ENCODE assay signal across 15 cellular contexts in genomic region chr9:97919217-97919813, GRCh38. TPM values are rescaled to one million over a fixed set of nuclear protein-coding genes. Genes with fewer than 3 reads are reported as not detected.
DNase-seq lines count a peak whose midpoint lies in the region; ATAC-seq and TF ChIP-seq lines count a peak whose summit lies in the region.
"Had no signal": no experiment of that assay in that cellular context is flagged by ENCODE, and none has a peak within 500 bp of the region (broad histone marks: within the 10 kb centered on the region; RNA-seq: fewer than 3 reads in every experiment).

No MANE protein-coding gene starts in this region.

- peak overlapping the region; percentile 63 for H3K4me3 Mint-ChIP-seq in activated CD8-positive, alpha-beta memory T cell treated with anti-CD3 and anti-CD28 coated beads, Interleukin-2, amount 10 ng/mL, durations not matched to agents 7 days and 5 days
- peak overlapping the region in 3 of 5 experiments; percentile 13 to 80 (median 35) for H3K4me3 Mint-ChIP-seq in brain

- no peak for DNase-seq in activated CD8-positive, alpha-beta memory T cell treated with anti-CD3 and anti-CD28 coated beads, Interleukin-2, amount 10 ng/mL, durations not matched to agents 7 days and 5 days
- no peak for DNase-seq in activated CD8-positive, alpha-beta memory T cell treated with anti-CD3 and anti-CD28 coated beads, Interleukin-2, amount 50 U/mL, for 4 hours
- DNase-seq in OCI-M1 (lab: John Stamatoyannopoulos, UW) (peak; percentile 59), NCI-H446 (lab: John Stamatoyannopoulos, UW) (no peak), NOMO-1 treated with dmso at 0.1 percent for 144 hours (lab: John Stamatoyannopoulos, UW; ENCODE audit: unreplicated experiment) (no peak)
- DNase-seq: ACHN, mesendoderm, NCI-H524, ovary had no signal

- ATAC-seq in activated CD8-positive, alpha-beta memory T cell treated with anti-CD3 and anti-CD28 coated beads, Interleukin-2, amount 10 ng/mL, durations not matched to agents 7 days and 5 days: no peak
- no peak for ATAC-seq in HG03521 (IDR thresholded peaks at IDR 0.05; ENCODE audit: unreplicated experiment)

- no peak for TF ChIP-seq CTCF in brain (conservative IDR thresholded peaks at IDR 0.05)

- H3K27me3 Mint-ChIP-seq in activated CD8-positive, alpha-beta memory T cell treated with anti-CD3 and anti-CD28 coated beads, Interleukin-2, amount 10 ng/mL, durations not matched to agents 7 days and 5 days: peaks cover 3% of the 10 kb centered on the region
- H3K27me3 Mint-ChIP-seq in brain: peaks cover 2% of the 10 kb centered on the region

- peaks cover 52% of the 10 kb centered on the region for H3K4me1 Mint-ChIP-seq in activated CD8-positive, alpha-beta memory T cell treated with anti-CD3 and anti-CD28 coated beads, Interleukin-2, amount 10 ng/mL, durations not matched to agents 7 days and 5 days
- H3K4me1 Mint-ChIP-seq in brain: peaks cover 50% of the 10 kb centered on the region

- H3K4me3 ChIP-seq in skin epidermis: no peak overlapping the region
- H3K4me3 ChIP-seq: ascending aorta, ovary had no signal

- no peaks in the 10 kb centered on the region for H3K9me3 Mint-ChIP-seq in activated CD8-positive, alpha-beta memory T cell treated with anti-CD3 and anti-CD28 coated beads, Interleukin-2, amount 10 ng/mL, durations not matched to agents 7 days and 5 days (ENCODE audit: low read depth)
- H3K9me3 Mint-ChIP-seq in brain: peaks cover 0 to 8% (median 0%) of the 10 kb centered on the region in 5 experiments

- peak overlapping the region; percentile 83 for H3K27ac Mint-ChIP-seq in activated CD8-positive, alpha-beta memory T cell treated with anti-CD3 and anti-CD28 coated beads, Interleukin-2, amount 10 ng/mL, durations not matched to agents 7 days and 5 days
- peak overlapping the region in 4 of 5 experiments; percentile 20 to 83 (median 39) for H3K27ac Mint-ChIP-seq in brain

- peaks cover 18% of the 10 kb centered on the region for H3K36me3 Mint-ChIP-seq in activated CD8-positive, alpha-beta memory T cell treated with anti-CD3 and anti-CD28 coated beads, Interleukin-2, amount 10 ng/mL, durations not matched to agents 7 days and 5 days
- H3K36me3 Mint-ChIP-seq in brain: peaks cover 15% of the 10 kb centered on the region

- peak overlapping the region in 12 of 21 experiments; percentile 5 to 97 (median 50) for H3K27ac ChIP-seq in skin epidermis
- H3K27ac ChIP-seq: ascending aorta, ovary, RWPE1 had no signal

- CTCF ChIA-PET in activated CD8-positive, alpha-beta memory T cell treated with anti-CD3 and anti-CD28 coated beads, Interleukin-2, amount 10 ng/mL, durations not matched to agents 7 days and 5 days (lab: Charles Lee): interaction anchor here (0.6 to 7.7 kb wide), 4 partner anchors 10 to 324 kb away, joined by 3 to 99 read pairs (median 52); partner anchors contain the start of gene ANP32B

RNA-seq across cellular contexts. Expression of gene TRMO, which starts 3.0 kb away (rescaled TPM):
- 10 to 100 TPM; 14.9 to 15.4 TPM for total RNA-seq in activated CD8-positive, alpha-beta memory T cell treated with anti-CD3 and anti-CD28 coated beads, Interleukin-2, amount 10 ng/mL, durations not matched to agents 7 days and 5 days
- 8.7 TPM for polyA plus RNA-seq in brain (ENCODE audit: insufficient read depth, low read depth, low replicate concordance)

RNA-seq across cellular contexts. Expression of gene HEMGN, which starts 18.7 kb away (rescaled TPM):
- under 1 TPM; 0.23 to 0.47 TPM for total RNA-seq in activated CD8-positive, alpha-beta memory T cell treated with anti-CD3 and anti-CD28 coated beads, Interleukin-2, amount 10 ng/mL, durations not matched to agents 7 days and 5 days
- polyA plus RNA-seq in brain (ENCODE audit: insufficient read depth, low read depth, low replicate concordance): not detected
- total RNA-seq: ascending aorta, dermis microvascular lymphatic vessel endothelial cell had no signal
- polyA plus RNA-seq: ovary had no signal
